19 cellular contexts compared by ENCODE assay signal in genomic region chr10:86828145-86828544, GRCh38.
"Had no signal": no experiment of that assay in that cellular context is flagged by ENCODE, and none has a peak within 500 bp of the region (broad histone marks: within the 10 kb centered on the region; RNA-seq: fewer than 3 reads in every experiment).

No MANE protein-coding gene starts in this region.

- H3K27ac ChIP-seq: coronary artery, neutrophil, testis, tibial nerve had no signal

- H3K9me3 ChIP-seq: heart left ventricle, neutrophil, testis, tibial nerve had no signal

- H3K27me3 Mint-ChIP-seq: stimulated activated naive CD8-positive, alpha-beta T cell treated with anti-CD3 and anti-CD28 coated beads, Interleukin-15, amount 100 ng/mL, for 72 hours had no signal

- H3K4me3 Mint-ChIP-seq: naive thymus-derived CD4-positive, alpha-beta T cell; stimulated activated naive B cell treated with anti-CD40 and anti-IgM and Interleukin-4, amounts not matched to agents 10 μg/mL and 1 μg/mL and 100 μg/mL, for 72 hours; stimulated activated naive CD8-positive, alpha-beta T cell treated with anti-CD3 and anti-CD28 coated beads, Interleukin-15, amount 100 ng/mL, for 72 hours had no signal

- FAIRE-seq: endometrium, frontal cortex, islet of Langerhans had no signal

- H3K27ac Mint-ChIP-seq: naive thymus-derived CD4-positive, alpha-beta T cell; stimulated activated naive B cell treated with anti-CD40 and anti-IgM and Interleukin-4, amounts not matched to agents 10 μg/mL and 1 μg/mL and 100 μg/mL, for 72 hours; stimulated activated naive CD8-positive, alpha-beta T cell treated with anti-CD3 and anti-CD28 coated beads, Interleukin-15, amount 100 ng/mL, for 72 hours had no signal

- H3K4me1 Mint-ChIP-seq: stimulated activated naive B cell treated with anti-CD40 and anti-IgM and Interleukin-4, amounts not matched to agents 10 μg/mL and 1 μg/mL and 100 μg/mL, for 72 hours; stimulated activated naive CD8-positive, alpha-beta T cell treated with anti-CD3 and anti-CD28 coated beads, Interleukin-15, amount 100 ng/mL, for 72 hours had no signal

- H3K27me3 ChIP-seq: heart left ventricle, testis, tibial nerve had no signal

- H3K36me3 ChIP-seq: heart left ventricle, neutrophil, tibial nerve had no signal

- ATAC-seq: esophagus mucosa; heart left ventricle; naive thymus-derived CD4-positive, alpha-beta T cell; sciatic nerve; stimulated activated naive B cell treated with anti-CD40 and anti-IgM and Interleukin-4, amounts not matched to agents 10 μg/mL and 1 μg/mL and 100 μg/mL, for 72 hours; stimulated activated naive CD8-positive, alpha-beta T cell treated with anti-CD3 and anti-CD28 coated beads, Interleukin-15, amount 100 ng/mL, for 72 hours had no signal

- DNase-seq: effector CD8-positive, alpha-beta T cell; heart left ventricle; hippocampal formation; kidney glomerular epithelial cell; naive thymus-derived CD4-positive, alpha-beta T cell; posterior cingulate gyrus; stimulated activated CD4-positive, alpha-beta T cell treated with anti-CD3 and anti-CD28 coated beads, Interleukin-2, amount 100 ng/mL, for 24 hours; stimulated activated CD4-positive, alpha-beta T cell treated with anti-CD3 and anti-CD28 coated beads, Interleukin-4, amount 100 ng/mL, for 4 hours; stimulated activated naive B cell treated with anti-CD40 and anti-IgM and Interleukin-4, amounts not matched to agents 10 μg/mL and 1 μg/mL and 100 μg/mL, for 72 hours; stimulated activated naive CD8-positive, alpha-beta T cell treated with anti-CD3 and anti-CD28 coated beads, Interleukin-15, amount 100 ng/mL, for 72 hours; testis had no signal

- H3K9me3 Mint-ChIP-seq: naive thymus-derived CD4-positive, alpha-beta T cell; stimulated activated naive B cell treated with anti-CD40 and anti-IgM and Interleukin-4, amounts not matched to agents 10 μg/mL and 1 μg/mL and 100 μg/mL, for 72 hours; stimulated activated naive CD8-positive, alpha-beta T cell treated with anti-CD3 and anti-CD28 coated beads, Interleukin-15, amount 100 ng/mL, for 72 hours had no signal

- H3K36me3 Mint-ChIP-seq: naive thymus-derived CD4-positive, alpha-beta T cell; stimulated activated naive B cell treated with anti-CD40 and anti-IgM and Interleukin-4, amounts not matched to agents 10 μg/mL and 1 μg/mL and 100 μg/mL, for 72 hours had no signal

- H3K4me3 ChIP-seq: coronary artery, heart left ventricle, testis, tibial nerve had no signal
